In the genomic region with DNA sequence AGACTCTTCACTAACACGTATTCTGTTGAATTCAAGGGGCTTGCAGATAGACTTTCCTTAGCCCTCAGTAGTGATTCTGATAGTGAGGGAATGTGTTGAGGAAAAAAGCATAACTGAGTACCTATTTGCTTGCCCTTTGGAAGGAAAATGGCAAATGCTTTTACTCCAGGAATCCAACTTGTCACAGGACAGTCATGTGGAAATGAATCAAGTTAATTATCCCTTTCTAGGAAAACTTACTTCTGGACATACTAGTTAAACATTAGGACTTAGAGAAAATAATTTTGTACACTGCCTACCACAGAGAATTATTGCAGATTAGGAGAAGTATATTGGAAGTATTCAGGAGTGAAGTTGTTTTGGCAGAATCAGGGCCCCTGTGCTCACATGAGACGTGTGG, we compare ENCODE assay signal across 15 cellular contexts.
DNase-seq lines count a peak whose midpoint lies in the region; ATAC-seq and TF ChIP-seq lines count a peak whose summit lies in the region.
"Had no signal": no experiment of that assay in that cellular context is flagged by ENCODE, and none has a peak within 500 bp of the region (broad histone marks: within the 10 kb centered on the region; RNA-seq: fewer than 3 reads in every experiment).

No MANE protein-coding gene starts in this region.

- H3K36me3 ChIP-seq in kidney epithelial cell (ENCODE audit: control insufficient read depth, insufficient read depth, low read length): no peaks in the 10 kb centered on the region
- H3K36me3 ChIP-seq in mucosa of descending colon (ENCODE audit: low read depth): no peaks in the 10 kb centered on the region
- H3K36me3 ChIP-seq: HAP-1 had no signal

- H3K4me3 Mint-ChIP-seq in nephron: no peak overlapping the region
- H3K4me3 Mint-ChIP-seq: B cell; CD4-positive, alpha-beta memory T cell had no signal

- no peaks in the 10 kb centered on the region for H3K27me3 Mint-ChIP-seq in nephron (ENCODE audit: low read depth)
- H3K27me3 Mint-ChIP-seq: B cell; CD4-positive, alpha-beta memory T cell had no signal

- DNase-seq in SK-MEL-5 (ENCODE audit: low read depth, low spot score): peak; percentile 19
- DNase-seq in kidney epithelial cell (ENCODE audit: low read depth): peak; percentile 25
- DNase-seq in NCI-H82 (lab: John Stamatoyannopoulos, UW): no peak
- DNase-seq in mucosa of descending colon: no peak
- DNase-seq in middle frontal gyrus (ENCODE audit: extremely low spot score, low spot score): no peak
- DNase-seq in NOMO-1 treated with dmso at 0.1 percent for 144 hours (lab: John Stamatoyannopoulos, UW; ENCODE audit: unreplicated experiment): no peak
- DNase-seq: CD4-positive, alpha-beta memory T cell; DMS153; DND-41; GDM1; GOT3 had no signal

- H3K9me3 Mint-ChIP-seq in nephron: no peaks in the 10 kb centered on the region

- in situ Hi-C loops in SK-MEL-5 (cut with HindIII; ENCODE audit: low pct_unique_long_range_greater_than_20kb, low sequenced_read_pairs): no loop called here

- H3K9me3 ChIP-seq in mucosa of descending colon: no peaks in the 10 kb centered on the region
- H3K9me3 ChIP-seq: HAP-1 had no signal

- peak overlapping the region; percentile 43 to 94 (median 70) for H3K27ac Mint-ChIP-seq in nephron
- H3K27ac Mint-ChIP-seq: B cell; CD4-positive, alpha-beta memory T cell had no signal

- H3K36me3 Mint-ChIP-seq in nephron (ENCODE audit: low read depth): no peaks in the 10 kb centered on the region
- H3K36me3 Mint-ChIP-seq: CD4-positive, alpha-beta memory T cell had no signal

- H3K4me1 Mint-ChIP-seq in nephron: no peaks in the 10 kb centered on the region
- H3K4me1 Mint-ChIP-seq: B cell; CD4-positive, alpha-beta memory T cell had no signal

- no peaks in the 10 kb centered on the region for H3K4me1 ChIP-seq in mucosa of descending colon (ENCODE audit: low read depth)
- H3K4me1 ChIP-seq: HAP-1 had no signal

- TF ChIP-seq CTCF in kidney epithelial cell (IDR thresholded peaks at IDR 0.05; ENCODE audit: insufficient read depth, low read length, poor library complexity, severe bottlenecking) (no peak), nephron (IDR thresholded peaks at IDR 0.05; ENCODE audit: unreplicated experiment in 3 of 3) (no peak), mucosa of descending colon (IDR thresholded peaks at IDR 0.05) (no peak)

- ATAC-seq in mucosa of descending colon: no peak
- ATAC-seq: HepG2 had no signal

- H3K4me3 ChIP-seq in kidney epithelial cell (ENCODE audit: low read depth, low read length) (no peak overlapping the region), mucosa of descending colon (no peak overlapping the region)
- H3K4me3 ChIP-seq: HAP-1 had no signal

- H3K27me3 ChIP-seq in kidney epithelial cell (ENCODE audit: control insufficient read depth, insufficient read depth, low read length): no peaks in the 10 kb centered on the region

- intact Hi-C loops in mucosa of descending colon (cut with DNase I, micrococcal nuclease): no loop called here

Comparison
In these comparisons a context has a peak if more than half of its experiments do, and no peak if none do; other contexts are left out.
1. DNase-seq: peak in SK-MEL-5 (single experiment) and kidney epithelial cell (single experiment); none in NCI-H82 (single experiment), mucosa of descending colon (0 of 3), middle frontal gyrus (single experiment) and NOMO-1 treated with dmso at 0.1 percent for 144 hours (single experiment).